In genomic region chr6:11722805-11723631, GRCh38 we compare ENCODE assay signal across 1 cellular context.
TF ChIP-seq lines count a peak whose summit lies in the region.

No MANE protein-coding gene starts in this region.

TF ChIP-seq in K562, 482 proteins besides CTCF, POLR2A, EP300 and RAD21 (continued from another document):
- no peak for TF ChIP-seq HOMEZ (CRISPR knock-in tag; IDR thresholded peaks at IDR 0.05)
- no peak for TF ChIP-seq SRSF3 (IDR thresholded peaks at IDR 0.05; ENCODE audit: insufficient read depth, low read length)
- no peak for TF ChIP-seq ZNF518B (CRISPR knock-in tag; IDR thresholded peaks at IDR 0.05)
- TF ChIP-seq ETS2 (tag; IDR thresholded peaks at IDR 0.05; ENCODE audit: borderline replicate concordance, poor library complexity, severe bottlenecking), result no peak
- no peak for TF ChIP-seq HCFC1 (IDR thresholded peaks at IDR 0.05; ENCODE audit: low read depth, low read length)
- TF ChIP-seq TAF15 (IDR thresholded peaks at IDR 0.05; ENCODE audit: low read depth, low read length), result no peak
- TF ChIP-seq MNT (conservative IDR thresholded peaks at IDR 0.05), result no peak
- no peak for TF ChIP-seq CREB3 (tag; conservative IDR thresholded peaks at IDR 0.05; ENCODE audit: low read depth)
